Comparison of ENCODE assay signal across 8 cellular contexts in the genomic region with DNA sequence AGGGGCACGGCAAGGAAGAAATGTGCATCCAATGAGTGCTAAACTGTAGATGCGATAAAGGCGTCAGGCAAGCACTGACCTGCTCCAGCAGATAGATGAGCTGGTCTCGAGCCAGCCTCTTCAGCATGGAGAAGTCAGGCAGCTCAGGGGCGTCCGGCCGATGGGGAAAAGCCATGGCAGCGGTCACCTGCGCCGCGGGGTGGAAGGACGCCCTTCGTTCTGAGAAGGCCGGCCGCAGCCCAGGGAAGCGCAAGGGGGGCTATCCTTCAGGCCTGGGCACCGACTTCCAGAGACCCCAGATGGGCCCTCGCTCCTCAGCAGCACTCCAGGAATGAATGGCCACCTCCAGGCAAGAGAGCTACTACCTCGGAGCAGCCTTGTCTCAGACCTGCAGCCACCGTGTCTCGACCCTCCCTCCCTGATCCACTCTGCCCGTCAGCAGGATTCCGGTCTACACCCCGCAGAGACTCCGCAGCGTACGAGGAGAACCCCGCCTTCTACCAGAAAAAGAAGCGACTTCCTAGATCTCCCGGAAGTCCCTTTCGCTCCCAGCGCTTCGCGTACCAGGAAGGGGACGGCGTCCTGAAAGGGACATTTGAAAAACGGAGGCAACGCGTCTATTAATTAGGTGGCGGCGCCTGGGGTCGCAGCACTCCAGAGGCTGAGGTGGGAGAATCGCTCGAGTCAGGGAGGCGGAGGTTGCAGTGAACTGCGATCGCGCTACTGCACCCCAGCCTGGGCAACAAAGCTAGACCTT. TPM values are rescaled to one million over a fixed set of nuclear protein-coding genes. Genes with fewer than 3 reads are reported as not detected.
DNase-seq lines count a peak whose midpoint lies in the region; ATAC-seq and TF ChIP-seq lines count a peak whose summit lies in the region.

Gene VPS33B (minus strand): TSS at position 520 of the 757 bp plus-strand sequence. CDS start 345 bp downstream, at position 175.

- peak in 1 of 2 donors; percentile 93 for TF ChIP-seq EP300 in tibial nerve (IDR thresholded peaks at IDR 0.05)

- H3K27ac ChIP-seq in SU-DHL-6 (ENCODE audit: low read depth, low read length), result peak within 1 kb of the TSS; percentile 3; the same call in 1 of the 2 replicates
- peak within 1 kb of the TSS; percentile 49 for H3K27ac ChIP-seq in cardiac muscle cell
- peak within 1 kb of the TSS; percentile 43 for H3K27ac ChIP-seq in parathyroid adenoma
- peak within 1 kb of the TSS; percentile 23 to 85 (median 76) for H3K27ac ChIP-seq in tibial nerve

- H3K4me1 Mint-ChIP-seq in activated naive CD8-positive, alpha-beta T cell treated with anti-CD3 and anti-CD28 coated beads, Interleukin-2, amount 10 ng/mL, durations not matched to agents 7 days and 5 days, result peaks cover 24% of the 10 kb centered on the region

- peak within 1 kb of the TSS; percentile 78 for H3K9ac ChIP-seq in SU-DHL-6 (ENCODE audit: low read length)
- no peak within 1 kb of the TSS for H3K9ac ChIP-seq in parathyroid adenoma

- H3K4me1 ChIP-seq in cardiac muscle cell (ENCODE audit: low read depth), result peaks cover 8% of the 10 kb centered on the region
- no peaks in the 10 kb centered on the region for H3K4me1 ChIP-seq in parathyroid adenoma
- H3K4me1 ChIP-seq in tibial nerve, result peaks cover 0 to 42% (median 13%) of the 10 kb centered on the region in 4 donors

- no peaks in the 10 kb centered on the region for H3K27me3 Mint-ChIP-seq in activated naive CD8-positive, alpha-beta T cell treated with anti-CD3 and anti-CD28 coated beads, Interleukin-2, amount 10 ng/mL, durations not matched to agents 7 days and 5 days

- peak within 1 kb of the TSS; percentile 84 for H3K27ac Mint-ChIP-seq in activated naive CD8-positive, alpha-beta T cell treated with anti-CD3 and anti-CD28 coated beads, Interleukin-2, amount 10 ng/mL, durations not matched to agents 7 days and 5 days

- H3K27me3 ChIP-seq in SU-DHL-6 (ENCODE audit: low read length) (no peaks in the 10 kb centered on the region), cardiac muscle cell (no peaks in the 10 kb centered on the region), parathyroid adenoma (ENCODE audit: control insufficient read depth, insufficient read depth, low read length) (no peaks in the 10 kb centered on the region), tibial nerve (no peaks in the 10 kb centered on the region)

- H3K4me3 ChIP-seq in SU-DHL-6 (ENCODE audit: insufficient read depth, low read length, poor library complexity, severe bottlenecking) (peak within 1 kb of the TSS; percentile 83), cardiac muscle cell (peak within 1 kb of the TSS; percentile 96), parathyroid adenoma (ENCODE audit: low read depth, low read length) (peak within 1 kb of the TSS; percentile 72), tibial nerve (peak within 1 kb of the TSS; percentile 61 to 96 (median 88))

- 0 to 1% methylated on average over 41 to 46 of the region's 48 CpGs for WGBS in tibial nerve, 2 donors

- H3K4me2 ChIP-seq in SU-DHL-6 (ENCODE audit: low read depth, low read length, poor library complexity, severe bottlenecking) (peak within 1 kb of the TSS; percentile 98), parathyroid adenoma (ENCODE audit: low read length) (peak within 1 kb of the TSS; percentile 68)

- H3K36me3 ChIP-seq in SU-DHL-6 (ENCODE audit: low read length), result no peaks in the 10 kb centered on the region
- no peaks in the 10 kb centered on the region for H3K36me3 ChIP-seq in cardiac muscle cell
- no peaks in the 10 kb centered on the region for H3K36me3 ChIP-seq in parathyroid adenoma (ENCODE audit: control insufficient read depth, insufficient read depth, low read length)
- H3K36me3 ChIP-seq in tibial nerve, result peaks cover 0 to 10% (median 0%) of the 10 kb centered on the region in 3 donors

- H3K79me2 ChIP-seq in SU-DHL-6 (ENCODE audit: insufficient read depth, low read length) (peaks cover 11% of the 10 kb centered on the region; the same call in 1 of the 2 replicates), parathyroid adenoma (no peaks in the 10 kb centered on the region)

- H3K9me3 ChIP-seq in SU-DHL-6 (ENCODE audit: insufficient read depth, low read length) (no peaks in the 10 kb centered on the region), cardiac muscle cell (ENCODE audit: low read depth) (no peaks in the 10 kb centered on the region), parathyroid adenoma (ENCODE audit: control insufficient read depth, low read length) (no peaks in the 10 kb centered on the region), tibial nerve (no peaks in the 10 kb centered on the region)

- no peaks in the 10 kb centered on the region for H3K9me3 Mint-ChIP-seq in activated naive CD8-positive, alpha-beta T cell treated with anti-CD3 and anti-CD28 coated beads, Interleukin-2, amount 10 ng/mL, durations not matched to agents 7 days and 5 days

- no peaks in the 10 kb centered on the region for H3K9me2 ChIP-seq in SU-DHL-6 (replicated peaks; ENCODE audit: insufficient read depth, low read length)

- peaks cover 2% of the 10 kb centered on the region for H3K36me3 Mint-ChIP-seq in activated naive CD8-positive, alpha-beta T cell treated with anti-CD3 and anti-CD28 coated beads, Interleukin-2, amount 10 ng/mL, durations not matched to agents 7 days and 5 days

- POLR2A ChIA-PET in activated naive CD8-positive, alpha-beta T cell treated with anti-CD3 and anti-CD28 coated beads, Interleukin-2, amount 10 ng/mL, durations not matched to agents 7 days and 5 days (lab: Charles Lee), result interaction anchor here (0.5 to 2.2 kb wide), 11 partner anchors 11 to 1024 kb away, joined by 3 to 10 read pairs (median 3); partner anchors contain the start of genes PRC1, RCCD1 and UNC45A

- H2AFZ ChIP-seq in SU-DHL-6 (ENCODE audit: low read depth, low read length, severe bottlenecking) (peak within 1 kb of the TSS; percentile 99), parathyroid adenoma (peak within 1 kb of the TSS; percentile 51)

- H3F3A ChIP-seq in SU-DHL-6 (ENCODE audit: insufficient read depth), result peaks cover 2% of the 10 kb centered on the region; the same call in 1 of the 2 replicates

- H3K4me3 Mint-ChIP-seq in activated naive CD8-positive, alpha-beta T cell treated with anti-CD3 and anti-CD28 coated beads, Interleukin-2, amount 10 ng/mL, durations not matched to agents 7 days and 5 days, result peak within 1 kb of the TSS; percentile 97

- ATAC-seq in HG02610 (IDR thresholded peaks at IDR 0.05; ENCODE audit: unreplicated experiment), result peak; percentile 68
- ATAC-seq in activated naive CD8-positive, alpha-beta T cell treated with anti-CD3 and anti-CD28 coated beads, Interleukin-2, amount 10 ng/mL, durations not matched to agents 7 days and 5 days (ENCODE audit: low read depth), result peak; percentile 70

- DNase-seq in GM03348 (ENCODE audit: low spot score) (peak; percentile 87), NCI-H1105 treated with DMSO at 0.1 percent for 48 hours (lab: John Stamatoyannopoulos, UW) (peak; percentile 73), cardiac muscle cell (ENCODE audit: low read depth in 1 of 2, low spot score in 1 of 2) (peak; percentile 83 to 91), tibial nerve (ENCODE audit: low spot score in 2 of 2) (peak; percentile 62 to 84)
- DNase-seq in activated naive CD8-positive, alpha-beta T cell treated with anti-CD3 and anti-CD28 coated beads, Interleukin-2, amount 10 ng/mL, durations not matched to agents 7 days and 5 days, result peak; percentile 75

- H4K20me1 ChIP-seq in SU-DHL-6 (ENCODE audit: low read depth, low read length), result no peaks in the 10 kb centered on the region

- TF ChIP-seq CTCF in SU-DHL-6 (IDR thresholded peaks at IDR 0.05; ENCODE audit: insufficient read depth, low read length, poor library complexity, severe bottlenecking), result no peak
- TF ChIP-seq CTCF in cardiac muscle cell (IDR thresholded peaks at IDR 0.05; ENCODE audit: low read depth, low read length), result no peak
- TF ChIP-seq CTCF in parathyroid adenoma (IDR thresholded peaks at IDR 0.05), result no peak
- TF ChIP-seq CTCF in tibial nerve (IDR thresholded peaks at IDR 0.05), result peak in 1 of 5 experiments; percentile 30

- peak in 1 of 2 donors; percentile 15 for TF ChIP-seq POLR2A in tibial nerve (IDR thresholded peaks at IDR 0.05)

RNA-seq across cellular contexts. Expression of gene VPS33B, which starts in this region (rescaled TPM):
- total RNA-seq in activated naive CD8-positive, alpha-beta T cell treated with anti-CD3 and anti-CD28 coated beads, Interleukin-2, amount 10 ng/mL, durations not matched to agents 7 days and 5 days, result 10 to 100 TPM; 22.8 to 26.2 TPM
- total RNA-seq in cardiac muscle cell (5.2 and 18.7 TPM in 2 replicates), tibial nerve (10 to 100 TPM in 2 of 4 donors, 1 to 10 TPM in 2; 8.7 to 10.9 (median 10.1) TPM)
- polyA plus RNA-seq in cardiac muscle cell, result 13.3 and 17.2 TPM in 2 replicates

Comparison
In these comparisons a context has a peak if more than half of its experiments do, and no peak if none do; other contexts are left out.
1. Peak in every context shown above with its lines: DNase-seq, ATAC-seq, H3K4me3 ChIP-seq and H3K27ac ChIP-seq.
2. H3K27ac ChIP-seq: peak in every context shown above with its lines; median percentile 76 in tibial nerve; 49 in cardiac muscle cell; 43 in parathyroid adenoma; 3 in SU-DHL-6.